In genomic region chr7:2405601-2406345, GRCh38 we compare ENCODE assay signal across 8 cellular contexts.
A peak's percentile ranks its signal among the peaks of the same experiment; 100 is the strongest.
DNase-seq lines count a peak whose midpoint lies in the region; ATAC-seq and TF ChIP-seq lines count a peak whose summit lies in the region.

No MANE protein-coding gene starts in this region.

- TF ChIP-seq CTCF in coronary artery (IDR thresholded peaks at IDR 0.05): no peak

- H3K4me3 Mint-ChIP-seq in T-helper 2 cell treated with Interferon-gamma antibody and Interleukin-4, amounts not matched to agents 5 μg/mL and 100 μg/mL, for 36 hours: peak overlapping the region; percentile 80
- H3K4me3 Mint-ChIP-seq in stimulated activated naive CD8-positive, alpha-beta T cell treated with anti-CD3 and anti-CD28 coated beads, Interleukin-15, amount 100 ng/mL, for 72 hours: peak overlapping the region; percentile 76 to 83

- peaks cover 45% of the 10 kb centered on the region for H3K36me3 Mint-ChIP-seq in T-helper 2 cell treated with Interferon-gamma antibody and Interleukin-4, amounts not matched to agents 5 μg/mL and 100 μg/mL, for 36 hours (ENCODE audit: low read depth)

- H3K4me1 Mint-ChIP-seq in T-helper 2 cell treated with Interferon-gamma antibody and Interleukin-4, amounts not matched to agents 5 μg/mL and 100 μg/mL, for 36 hours (ENCODE audit: low read depth): peaks cover 58% of the 10 kb centered on the region
- peaks cover 68% of the 10 kb centered on the region for H3K4me1 Mint-ChIP-seq in stimulated activated naive CD8-positive, alpha-beta T cell treated with anti-CD3 and anti-CD28 coated beads, Interleukin-15, amount 100 ng/mL, for 72 hours

- no peak overlapping the region for H3K27ac ChIP-seq in coronary artery

- H3K4me3 ChIP-seq in coronary artery: peak overlapping the region; percentile 28

- peak; percentile 84 for DNase-seq in T-helper 2 cell treated with Interferon-gamma antibody and Interleukin-4, amounts not matched to agents 5 μg/mL and 100 μg/mL, for 36 hours (ENCODE audit: low spot score)
- DNase-seq in coronary artery (ENCODE audit: low spot score): no peak
- DNase-seq in stimulated activated naive CD8-positive, alpha-beta T cell treated with anti-CD3 and anti-CD28 coated beads, Interleukin-15, amount 100 ng/mL, for 72 hours: peak; percentile 70 to 86
- no peak for DNase-seq in D341Med (ENCODE audit: low spot score)
- no peak for DNase-seq in COLO668 (lab: John Stamatoyannopoulos, UW; ENCODE audit: unreplicated experiment)
- DNase-seq in 8988T: no peak

- no peaks in the 10 kb centered on the region for H3K27me3 Mint-ChIP-seq in T-helper 2 cell treated with Interferon-gamma antibody and Interleukin-4, amounts not matched to agents 5 μg/mL and 100 μg/mL, for 36 hours (ENCODE audit: low read depth)
- peaks cover 10% of the 10 kb centered on the region for H3K27me3 Mint-ChIP-seq in stimulated activated naive CD8-positive, alpha-beta T cell treated with anti-CD3 and anti-CD28 coated beads, Interleukin-15, amount 100 ng/mL, for 72 hours

- peak; percentile 46 for ATAC-seq in GM19023 (IDR thresholded peaks at IDR 0.05; ENCODE audit: unreplicated experiment)
- ATAC-seq in HG03025 (IDR thresholded peaks at IDR 0.05; ENCODE audit: low FRiP score, unreplicated experiment): peak; percentile 37
- peak; percentile 86 for ATAC-seq in stimulated activated naive CD8-positive, alpha-beta T cell treated with anti-CD3 and anti-CD28 coated beads, Interleukin-15, amount 100 ng/mL, for 72 hours

- peak overlapping the region; percentile 92 for H3K27ac Mint-ChIP-seq in T-helper 2 cell treated with Interferon-gamma antibody and Interleukin-4, amounts not matched to agents 5 μg/mL and 100 μg/mL, for 36 hours
- H3K27ac Mint-ChIP-seq in stimulated activated naive CD8-positive, alpha-beta T cell treated with anti-CD3 and anti-CD28 coated beads, Interleukin-15, amount 100 ng/mL, for 72 hours: peak overlapping the region; percentile 49 to 92

- no peaks in the 10 kb centered on the region for H3K9me3 Mint-ChIP-seq in T-helper 2 cell treated with Interferon-gamma antibody and Interleukin-4, amounts not matched to agents 5 μg/mL and 100 μg/mL, for 36 hours
- H3K9me3 Mint-ChIP-seq in stimulated activated naive CD8-positive, alpha-beta T cell treated with anti-CD3 and anti-CD28 coated beads, Interleukin-15, amount 100 ng/mL, for 72 hours: no peaks in the 10 kb centered on the region

Comparison
In these comparisons a context has a peak if more than half of its experiments do, and no peak if none do; other contexts are left out.
1. DNase-seq: peak in T-helper 2 cell treated with Interferon-gamma antibody and Interleukin-4, amounts not matched to agents 5 μg/mL and 100 μg/mL, for 36 hours (single experiment) and stimulated activated naive CD8-positive, alpha-beta T cell treated with anti-CD3 and anti-CD28 coated beads, Interleukin-15, amount 100 ng/mL, for 72 hours (2 of 2); none in coronary artery (single experiment), D341Med (single experiment), COLO668 (single experiment) and 8988T (single experiment).
2. Peak in every context shown above with its lines, with median percentiles within 50 percentile points of each other: ATAC-seq.